1 cellular context compared by ENCODE assay signal in genomic region chr14:101628975-101629374, GRCh38.
A peak's percentile ranks its signal among the peaks of the same experiment; 100 is the strongest.
TF ChIP-seq lines count a peak whose summit lies in the region.

No MANE protein-coding gene starts in this region.

TF ChIP-seq in HepG2, 621 proteins besides CTCF, POLR2A, EP300 and RAD21 (continued from another document):
- no peak for TF ChIP-seq DRAP1 (CRISPR knock-in tag; IDR thresholded peaks at IDR 0.05)
- TF ChIP-seq GATA4 (IDR thresholded peaks at IDR 0.05; ENCODE audit: borderline replicate concordance, low read depth), result no peak
- TF ChIP-seq TOE1 (CRISPR knock-in tag; IDR thresholded peaks at IDR 0.05), result no peak
- no peak for TF ChIP-seq ZNF432 (CRISPR knock-in tag; IDR thresholded peaks at IDR 0.05; ENCODE audit: borderline replicate concordance)
- no peak for TF ChIP-seq CAMTA2 (CRISPR knock-in tag; IDR thresholded peaks at IDR 0.05; ENCODE audit: borderline replicate concordance)
- TF ChIP-seq ZNF629 (CRISPR knock-in tag; conservative IDR thresholded peaks at IDR 0.05), result peak; percentile 73; the same call in 1 of the 2 replicates
- TF ChIP-seq DBP (CRISPR knock-in tag; IDR thresholded peaks at IDR 0.05; ENCODE audit: not compliant biosample characterization), result no peak
- TF ChIP-seq CEBPG (CRISPR knock-in tag; IDR thresholded peaks at IDR 0.05), result no peak
- no peak for TF ChIP-seq MLX (CRISPR knock-in tag; IDR thresholded peaks at IDR 0.05)
- no peak for TF ChIP-seq SOX6 (IDR thresholded peaks at IDR 0.05)
- no peak for TF ChIP-seq SOX6 (CRISPR knock-in tag; IDR thresholded peaks at IDR 0.05)
- no peak for TF ChIP-seq RBM22 (optimal IDR thresholded peaks at IDR 0.05; ENCODE audit: low read length)
- TF ChIP-seq ZNF296 (CRISPR knock-in tag; conservative IDR thresholded peaks at IDR 0.05), result no peak
- no peak for TF ChIP-seq ZMYM3 (CRISPR knock-in tag; IDR thresholded peaks at IDR 0.05)
- no peak for TF ChIP-seq TBL1XR1 (IDR thresholded peaks at IDR 0.05; ENCODE audit: borderline replicate concordance, low read length, partially characterized antibody)
- TF ChIP-seq ZNF800 (CRISPR knock-in tag; IDR thresholded peaks at IDR 0.05), result no peak
